ENCODE assay signal across 9 cellular contexts in the genomic region with DNA sequence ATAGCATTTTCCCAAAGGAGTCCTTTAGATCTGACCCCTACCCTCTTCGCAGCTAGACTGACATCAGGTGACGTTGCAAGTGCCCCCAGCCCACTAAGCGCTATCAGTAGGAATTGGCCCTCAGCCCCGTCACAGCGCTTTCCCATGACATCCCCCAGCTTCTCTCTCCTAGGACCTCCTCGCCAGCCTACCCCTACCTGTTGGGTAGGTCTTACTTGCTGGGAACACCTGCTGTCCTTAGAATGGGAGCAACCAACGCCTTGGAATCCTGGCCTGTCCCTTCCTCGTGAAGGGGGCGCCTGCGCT. TPM values are rescaled to one million over a fixed set of nuclear protein-coding genes. Genes with fewer than 3 reads are reported as not detected.
DNase-seq lines count a peak whose midpoint lies in the region; ATAC-seq and TF ChIP-seq lines count a peak whose summit lies in the region.
"Had no signal": no experiment of that assay in that cellular context is flagged by ENCODE, and none has a peak within 500 bp of the region (broad histone marks: within the 10 kb centered on the region; RNA-seq: fewer than 3 reads in every experiment).

No MANE protein-coding gene starts in this region.

- no peaks in the 10 kb centered on the region for H3K9me2 ChIP-seq in OCI-LY7 (ENCODE audit: insufficient read depth, low read length)

- no TSS peak for BruUV-seq in OCI-LY7 (replicated peaks; lab: Mats Ljungman, UMichigan)

- ATAC-seq in right cardiac atrium (no peak), GM21529 (IDR thresholded peaks at IDR 0.05; ENCODE audit: unreplicated experiment) (no peak), HG03108 (IDR thresholded peaks at IDR 0.05; ENCODE audit: unreplicated experiment) (no peak)

- H3K4me1 ChIP-seq in OCI-LY7 (ENCODE audit: insufficient read depth, low read length, poor library complexity, severe bottlenecking) (peaks cover 43% of the 10 kb centered on the region), right cardiac atrium (ENCODE audit: control insufficient read depth, insufficient read depth, low read length) (peaks cover 5% of the 10 kb centered on the region)

- H3K36me3 ChIP-seq in GM06990 (ENCODE audit: control insufficient read depth, insufficient read depth, low read length) (no peaks in the 10 kb centered on the region), OCI-LY7 (ENCODE audit: insufficient read depth, low read length) (no peaks in the 10 kb centered on the region)

- DNase-seq in GM06990 (ENCODE audit: extremely low read depth, insufficient read length) (no peak), OCI-LY7 (ENCODE audit: low spot score) (no peak), right cardiac atrium (no peak), progenitor cell of endocrine pancreas (ENCODE audit: low spot score, unreplicated experiment) (no peak), NCI-H82 (lab: John Stamatoyannopoulos, UW) (no peak), nucleus accumbens (lab: John Stamatoyannopoulos, UW) (no peak)

- H3K27me3 ChIP-seq in GM06990 (replicated peaks; ENCODE audit: control insufficient read depth, insufficient read depth, low read length) (no peaks in the 10 kb centered on the region), right cardiac atrium (ENCODE audit: control insufficient read depth, insufficient read depth) (no peaks in the 10 kb centered on the region)

- H3K4me3 ChIP-seq in GM06990 (replicated peaks; ENCODE audit: low read depth, low read length) (peak overlapping the region; percentile 96), OCI-LY7 (ENCODE audit: low read depth, low read length, poor library complexity, severe bottlenecking) (peak overlapping the region; percentile 82), right cardiac atrium (ENCODE audit: low read length) (peak overlapping the region; percentile 54)

- peak overlapping the region; percentile 75 for H3K4me2 ChIP-seq in OCI-LY7 (ENCODE audit: low read length)

- POLR2A ChIA-PET in OCI-LY7 (lab: Charles Lee) = interaction anchor here (0.6 to 1.2 kb wide), 5 partner anchors 21 to 293 kb away, joined by 3 to 5 read pairs (median 3); no protein-coding TSS in a partner anchor

- CTCF ChIA-PET in OCI-LY7 (lab: Charles Lee; ENCODE audit: unreplicated experiment) = interaction anchor here (1.1 to 1.4 kb wide), 2 partner anchors 18 to 20 kb away, joined by 3 read pairs; no protein-coding TSS in a partner anchor

- peaks cover 42% of the 10 kb centered on the region for H3K27me3 Mint-ChIP-seq in progenitor cell of endocrine pancreas

- H3K27ac ChIP-seq in OCI-LY7 (ENCODE audit: low read depth, low read length, poor library complexity, severe bottlenecking) = peak overlapping the region; percentile 59
- H3K27ac ChIP-seq in right cardiac atrium (ENCODE audit: low read length) = peak overlapping the region; percentile 31

- H3K9me3 ChIP-seq in OCI-LY7 (ENCODE audit: low read length) (no peaks in the 10 kb centered on the region), right cardiac atrium (ENCODE audit: control insufficient read depth, low read length) (no peaks in the 10 kb centered on the region)

- H3K36me3 Mint-ChIP-seq in progenitor cell of endocrine pancreas (ENCODE audit: insufficient read depth) = no peaks in the 10 kb centered on the region

- peaks cover 18% of the 10 kb centered on the region for H3K4me1 Mint-ChIP-seq in progenitor cell of endocrine pancreas (ENCODE audit: low read depth)

- WGBS in right cardiac atrium = 3% methylated on average over 10 of the region's 10 CpGs

- TF ChIP-seq CTCF in GM06990 (IDR thresholded peaks at IDR 0.05; ENCODE audit: insufficient read depth, low read length, poor library complexity, severe bottlenecking) = no peak
- no peak for TF ChIP-seq CTCF in OCI-LY7 (conservative IDR thresholded peaks at IDR 0.05; ENCODE audit: low read length)
- no peak for TF ChIP-seq CTCF in progenitor cell of endocrine pancreas (IDR thresholded peaks at IDR 0.05; ENCODE audit: unreplicated experiment)

- peak overlapping the region; percentile 47; the same call in 1 of the 2 replicates for H2AFZ ChIP-seq in OCI-LY7 (ENCODE audit: low read length)

- no peaks in the 10 kb centered on the region for H3K79me2 ChIP-seq in OCI-LY7 (ENCODE audit: insufficient read depth, low read depth, low read length)

- intact Hi-C loops in OCI-LY7 (cut with micrococcal nuclease; ENCODE audit: unreplicated experiment) = loop anchor here (1.0 to 2.0 kb wide), 5 partner anchors 18 to 244 kb away; a partner anchor contains a TSS
- intact Hi-C loops in right cardiac atrium (cut with DNase I) = loop anchor here in 2 of 4 donors (10.0 kb wide), 3 partner anchors 80 to 290 kb away; a partner anchor contains a TSS

- no peak overlapping the region for H3K27ac Mint-ChIP-seq in progenitor cell of endocrine pancreas

- peaks cover 9% of the 10 kb centered on the region; the same call in 1 of the 2 replicates for H4K20me1 ChIP-seq in OCI-LY7 (ENCODE audit: insufficient read depth, low read length)

- H3K4me3 Mint-ChIP-seq in progenitor cell of endocrine pancreas (ENCODE audit: low read depth) = peak overlapping the region; percentile 76
- H3K4me3 Mint-ChIP-seq: central memory CD8-positive, alpha-beta T cell had no signal

- no peaks in the 10 kb centered on the region for H3K9me3 Mint-ChIP-seq in progenitor cell of endocrine pancreas (ENCODE audit: low read depth)
- H3K9me3 Mint-ChIP-seq: central memory CD8-positive, alpha-beta T cell had no signal

RNA-seq across cellular contexts. Expression of a gene that starts 0.6 kb away (rescaled TPM):
- 3.8 and 4.8 TPM in 2 replicates for total RNA-seq in OCI-LY7 (2014; rRNA removed; shearing (Covaris generic))
- total RNA-seq in OCI-LY7 (2022) (10.7 and 11.5 TPM in 2 replicates), right cardiac atrium (10 to 100 TPM; 38.1 to 81.5 (median 70.0) TPM), progenitor cell of endocrine pancreas (1.5 and 2.0 TPM in 2 replicates)
- polyA plus RNA-seq in right cardiac atrium = 37.8 TPM
